ENCODE assay signal across 26 cellular contexts in the genomic region with DNA sequence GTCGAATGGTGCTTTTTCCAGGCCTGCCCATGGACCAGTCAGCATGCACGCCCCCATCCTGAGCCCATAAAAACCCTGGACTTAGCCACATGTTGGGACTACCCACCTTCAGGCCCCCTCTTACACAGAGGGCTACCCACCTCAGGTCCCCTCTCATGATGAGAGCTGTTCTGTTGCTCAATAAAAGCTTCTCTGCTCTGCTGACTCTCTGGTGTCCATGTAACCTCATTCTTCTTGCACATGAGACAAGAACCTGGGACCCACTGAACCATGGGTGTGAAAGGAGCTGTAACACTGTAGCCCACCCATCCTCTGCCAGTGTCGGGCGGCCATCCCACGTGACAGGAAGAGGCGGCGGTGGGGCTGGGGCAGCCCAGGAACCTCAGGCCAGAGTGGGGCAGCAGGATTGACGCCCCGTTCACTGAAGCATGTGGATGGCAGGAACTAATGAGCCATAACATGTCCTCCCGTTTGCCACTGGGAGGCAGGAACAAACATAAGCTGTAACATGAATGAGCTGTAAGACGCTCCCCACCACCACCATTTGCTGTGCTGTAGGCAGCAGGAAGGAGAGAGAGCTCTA.
"Had no signal": no experiment of that assay in that cellular context is flagged by ENCODE, and none has a peak within 500 bp of the region (broad histone marks: within the 10 kb centered on the region; RNA-seq: fewer than 3 reads in every experiment).

No MANE protein-coding gene starts in this region.

- H3K9ac ChIP-seq: parathyroid adenoma had no signal

- ATAC-seq: activated CD8-positive, alpha-beta T cell treated with anti-CD3 and anti-CD28 coated beads for 36 hours; activated naive CD8-positive, alpha-beta T cell treated with anti-CD3 and anti-CD28 coated beads, Interleukin-2, amount 50 U/mL, for 24 hours; activated T-cell treated with anti-CD3 and anti-CD28 coated beads, Interleukin-2, amount 50 U/mL, for 4 hours; activated T-helper 17 cell treated with anti-CD3 and anti-CD28 coated beads, Interleukin-2, amount 50 U/mL, for 72 hours; foreskin keratinocyte; psoas muscle had no signal

- H3K27ac Mint-ChIP-seq: activated CD4-positive, alpha-beta T cell treated with anti-CD3 and anti-CD28 coated beads, Interleukin-2, amount 10 ng/mL, durations not matched to agents 7 days and 5 days; activated CD8-positive, alpha-beta T cell treated with anti-CD3 and anti-CD28 coated beads for 36 hours; activated naive CD4-positive, alpha-beta T cell treated with anti-CD3 and anti-CD28 coated beads, Interleukin-2, amount 50 U/mL, for 24 hours; activated naive CD8-positive, alpha-beta T cell treated with anti-CD3 and anti-CD28 coated beads, Interleukin-2, amount 50 U/mL, for 24 hours; activated T-helper 17 cell treated with anti-CD3 and anti-CD28 coated beads, Interleukin-2, amount 50 U/mL, for 72 hours; mesothelial cell of epicardium had no signal

- H3K36me3 Mint-ChIP-seq: activated naive CD4-positive, alpha-beta T cell treated with anti-CD3 and anti-CD28 coated beads, Interleukin-2, amount 50 U/mL, for 24 hours had no signal

- H3K27ac ChIP-seq: esophagus muscularis mucosa, foreskin keratinocyte, left ventricle myocardium inferior, parathyroid adenoma, psoas muscle, right atrium auricular region, transverse colon had no signal

- H3K36me3 ChIP-seq: esophagus muscularis mucosa, left ventricle myocardium inferior, right atrium auricular region, transverse colon, uterus had no signal

- H2AFZ ChIP-seq: parathyroid adenoma had no signal

- H3K27me3 Mint-ChIP-seq: activated CD8-positive, alpha-beta T cell treated with anti-CD3 and anti-CD28 coated beads for 36 hours; activated naive CD4-positive, alpha-beta T cell treated with anti-CD3 and anti-CD28 coated beads, Interleukin-2, amount 50 U/mL, for 24 hours; activated naive CD8-positive, alpha-beta T cell treated with anti-CD3 and anti-CD28 coated beads, Interleukin-2, amount 50 U/mL, for 24 hours; activated T-helper 17 cell treated with anti-CD3 and anti-CD28 coated beads, Interleukin-2, amount 50 U/mL, for 72 hours; naive B cell had no signal

- H3K79me2 ChIP-seq: parathyroid adenoma had no signal

- H3K4me1 ChIP-seq: foreskin keratinocyte, parathyroid adenoma, psoas muscle, right atrium auricular region, transverse colon, uterus had no signal

- DNase-seq: activated CD4-positive, alpha-beta T cell treated with anti-CD3 and anti-CD28 coated beads for 1 hour; activated CD4-positive, alpha-beta T cell treated with anti-CD3 and anti-CD28 coated beads, Interleukin-2, amount 10 ng/mL, durations not matched to agents 7 days and 5 days; activated CD8-positive, alpha-beta T cell treated with anti-CD3 and anti-CD28 coated beads for 36 hours; activated naive CD8-positive, alpha-beta T cell treated with anti-CD3 and anti-CD28 coated beads, Interleukin-2, amount 50 U/mL, for 24 hours; activated T-cell treated with anti-CD3 and anti-CD28 coated beads, Interleukin-2, amount 50 U/mL, for 4 hours; amygdala; caudate nucleus; cortex of kidney; foreskin keratinocyte; kidney glomerular epithelial cell; left ventricle myocardium inferior; naive B cell; nucleus accumbens; psoas muscle; stimulated activated CD4-positive, alpha-beta T cell treated with anti-CD3 and anti-CD28 coated beads, Interleukin-2, amount 100 ng/mL, for 48 hours; stimulated activated naive CD4-positive, alpha-beta T cell treated with Interleukin-2 at 50 U/mL for 16 hours; T-helper 2 cell; transverse colon had no signal

- H3K4me1 Mint-ChIP-seq: activated CD4-positive, alpha-beta T cell treated with anti-CD3 and anti-CD28 coated beads, Interleukin-2, amount 10 ng/mL, durations not matched to agents 7 days and 5 days; activated naive CD4-positive, alpha-beta T cell treated with anti-CD3 and anti-CD28 coated beads, Interleukin-2, amount 50 U/mL, for 24 hours; activated naive CD8-positive, alpha-beta T cell treated with anti-CD3 and anti-CD28 coated beads, Interleukin-2, amount 50 U/mL, for 24 hours; activated T-helper 17 cell treated with anti-CD3 and anti-CD28 coated beads, Interleukin-2, amount 50 U/mL, for 72 hours; naive B cell had no signal

- H3K4me3 Mint-ChIP-seq: activated CD4-positive, alpha-beta T cell treated with anti-CD3 and anti-CD28 coated beads, Interleukin-2, amount 10 ng/mL, durations not matched to agents 7 days and 5 days; activated CD8-positive, alpha-beta T cell treated with anti-CD3 and anti-CD28 coated beads for 36 hours; activated naive CD4-positive, alpha-beta T cell treated with anti-CD3 and anti-CD28 coated beads, Interleukin-2, amount 50 U/mL, for 24 hours; activated naive CD8-positive, alpha-beta T cell treated with anti-CD3 and anti-CD28 coated beads, Interleukin-2, amount 50 U/mL, for 24 hours; activated T-cell treated with anti-CD3 and anti-CD28 coated beads, Interleukin-2, amount 50 U/mL, for 4 hours; activated T-helper 17 cell treated with anti-CD3 and anti-CD28 coated beads, Interleukin-2, amount 50 U/mL, for 72 hours; mesothelial cell of epicardium; naive B cell had no signal

- H3K9me3 Mint-ChIP-seq: activated naive CD4-positive, alpha-beta T cell treated with anti-CD3 and anti-CD28 coated beads, Interleukin-2, amount 50 U/mL, for 24 hours; activated naive CD8-positive, alpha-beta T cell treated with anti-CD3 and anti-CD28 coated beads, Interleukin-2, amount 50 U/mL, for 24 hours; activated T-cell treated with anti-CD3 and anti-CD28 coated beads, Interleukin-2, amount 50 U/mL, for 4 hours; activated T-helper 17 cell treated with anti-CD3 and anti-CD28 coated beads, Interleukin-2, amount 50 U/mL, for 72 hours had no signal

- H3K4me3 ChIP-seq: esophagus muscularis mucosa, left ventricle myocardium inferior, lung, psoas muscle, right atrium auricular region, transverse colon, uterus had no signal

- H3K9me3 ChIP-seq: esophagus muscularis mucosa, psoas muscle, right atrium auricular region, transverse colon, uterus had no signal

- H3K27me3 ChIP-seq: esophagus muscularis mucosa, foreskin keratinocyte, right atrium auricular region, transverse colon, uterus had no signal
